In the genomic region with DNA sequence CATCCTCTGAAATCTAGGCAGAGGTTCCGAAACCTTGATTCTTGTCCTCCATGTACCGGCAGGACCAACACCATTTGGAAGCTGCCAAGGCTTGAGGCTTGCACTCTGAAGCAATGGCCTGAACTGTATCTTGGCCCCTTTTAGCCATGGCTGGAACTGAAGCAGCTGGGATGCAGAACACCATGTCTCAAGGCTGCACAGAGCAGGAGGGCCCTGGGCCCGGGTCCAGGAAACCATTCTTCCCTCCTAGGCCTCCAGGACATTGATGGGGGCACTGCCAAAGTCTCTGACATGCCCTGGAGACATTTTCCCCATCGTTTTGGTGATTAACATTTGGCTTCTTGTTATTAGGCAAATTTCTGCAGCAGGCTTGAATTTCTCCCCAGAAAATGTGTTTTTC, we compare ENCODE assay signal across 21 cellular contexts.
"Had no signal": no experiment of that assay in that cellular context is flagged by ENCODE, and none has a peak within 500 bp of the region (broad histone marks: within the 10 kb centered on the region; RNA-seq: fewer than 3 reads in every experiment).

No MANE protein-coding gene starts in this region.

- H3K36me3 ChIP-seq: SJSA1 had no signal

- H3K27me3 ChIP-seq: SJSA1 had no signal

- DNase-seq: activated CD4-positive, alpha-beta T cell treated with anti-CD3 and anti-CD28 coated beads for 4 hours; activated CD8-positive, alpha-beta T cell treated with anti-CD3 and anti-CD28 coated beads, Interleukin-2, amount 10 ng/mL, durations not matched to agents 7 days and 5 days; activated effector memory CD4-positive, alpha-beta T cell treated with Interleukin-2 at 50 U/mL for 16 hours; activated naive CD4-positive, alpha-beta T cell treated with Interleukin-2 at 50 U/mL for 16 hours; activated T-cell treated with anti-CD3 and anti-CD28 coated beads, Interleukin-2, amount 50 U/mL, for 24 hours; amygdala; NCI-H1092 treated with DMSO at 0.1 percent for 48 hours; NCI-H1436; NCI-H1694 treated with DMSO at 0.1 percent for 48 hours; NCI-H2029 treated with DMSO at 0.1 percent for 48 hours; NCI-H510A treated with DMSO at 0.1 percent for 48 hours; NCI-H69; NK-92 treated with Interleukin-12 subunit alpha and Interleukin-12 subunit beta, amount 100 ng/mL, for 24 hours; OCI-M1; RPMI8226; SHP77 had no signal

- H3K9me3 ChIP-seq: SJSA1 had no signal

- ATAC-seq: activated CD4-positive, CD25-positive, alpha-beta regulatory T cell treated with anti-CD3 and anti-CD28 coated beads, Interleukin-2, amount 50 U/mL, for 24 hours; activated CD8-positive, alpha-beta T cell treated with anti-CD3 and anti-CD28 coated beads, Interleukin-2, amount 10 ng/mL, durations not matched to agents 7 days and 5 days; activated naive CD4-positive, alpha-beta T cell treated with anti-CD3 and anti-CD28 coated beads, Interleukin-2, amount 50 U/mL, for 72 hours; Panc1 had no signal

- H3K4me3 ChIP-seq: SJSA1 had no signal

- H3K9ac ChIP-seq: KMS-11 had no signal

- H3K4me1 ChIP-seq: SJSA1 had no signal

- H3K27ac ChIP-seq: KMS-11, SJSA1 had no signal
